In the genomic region with DNA sequence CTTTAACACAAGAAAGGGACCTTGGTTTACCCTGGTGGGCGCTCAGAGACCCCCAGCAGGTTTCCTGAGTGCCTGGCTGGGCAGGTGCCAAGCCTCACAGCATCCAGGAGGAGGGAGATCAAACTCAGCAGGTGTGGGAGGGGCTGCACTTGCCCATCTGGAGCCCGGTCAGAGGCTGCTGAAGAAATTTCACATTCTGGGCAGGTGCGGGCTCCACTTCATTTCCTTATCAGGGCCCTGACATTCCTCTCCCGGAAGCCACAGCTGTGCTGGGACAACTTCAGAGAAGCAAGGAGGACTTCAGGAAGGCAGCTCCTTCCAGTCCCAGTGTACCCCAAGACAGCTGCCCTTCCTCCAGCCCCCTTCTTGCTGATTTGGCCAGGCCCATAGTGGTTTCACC, we compare ENCODE assay signal across 9 cellular contexts.
DNase-seq lines count a peak whose midpoint lies in the region; ATAC-seq, FAIRE-seq and TF ChIP-seq lines count a peak whose summit lies in the region.
"Had no signal": no experiment of that assay in that cellular context is flagged by ENCODE, and none has a peak within 500 bp of the region (broad histone marks: within the 10 kb centered on the region; RNA-seq: fewer than 3 reads in every experiment).

No MANE protein-coding gene starts in this region.

- H3K36me3 Mint-ChIP-seq in activated CD4-positive, alpha-beta T cell treated with anti-CD3 and anti-CD28 coated beads, Interleukin-2, amount 10 ng/mL, durations not matched to agents 24 days and 14 days (ENCODE audit: low read depth) = peaks cover 13% of the 10 kb centered on the region

- no peaks in the 10 kb centered on the region for H3K9me3 Mint-ChIP-seq in activated CD4-positive, alpha-beta T cell treated with anti-CD3 and anti-CD28 coated beads, Interleukin-2, amount 10 ng/mL, durations not matched to agents 24 days and 14 days

- no peak overlapping the region for H3K4me2 ChIP-seq in endothelial cell of umbilical vein (ENCODE audit: insufficient read depth, low read length)

- peaks cover 79% of the 10 kb centered on the region for H3K4me1 Mint-ChIP-seq in activated CD4-positive, alpha-beta T cell treated with anti-CD3 and anti-CD28 coated beads, Interleukin-2, amount 10 ng/mL, durations not matched to agents 24 days and 14 days

- intact Hi-C loops in activated CD4-positive, alpha-beta T cell treated with anti-CD3 and anti-CD28 coated beads, Interleukin-2, amount 10 ng/mL, durations not matched to agents 24 days and 14 days (cut with micrococcal nuclease) = no loop called here
- intact Hi-C loops in endothelial cell of umbilical vein (cut with micrococcal nuclease) = no loop called here

- H3K27ac ChIP-seq in endothelial cell of umbilical vein (ENCODE audit: insufficient read depth, low read depth, low read length) (peak overlapping the region; percentile 26), small intestine (ENCODE audit: low read depth in 1 of 2, low read length in 1 of 2) (peak overlapping the region; percentile 30 to 86)

- TF ChIP-seq CTCF in endothelial cell of umbilical vein (IDR thresholded peaks at IDR 0.05; ENCODE audit: extremely low read depth in 1 of 2, insufficient read depth in 1 of 2, low read depth in 1 of 2, low read length in 2 of 2) = no peak

- H2AFZ ChIP-seq in endothelial cell of umbilical vein (ENCODE audit: low read depth, low read length) = no peak overlapping the region

- ATAC-seq in activated CD4-positive, CD25-positive, alpha-beta regulatory T cell treated with anti-CD3 and anti-CD28 coated beads, Interleukin-2, amount 50 U/mL, for 24 hours = no peak

- H4K20me1 ChIP-seq in endothelial cell of umbilical vein (replicated peaks; ENCODE audit: control insufficient read depth, extremely low read depth, insufficient read depth, low read length) = no peaks in the 10 kb centered on the region

- no peak for TF ChIP-seq POLR2A in endothelial cell of umbilical vein (IDR thresholded peaks at IDR 0.05; ENCODE audit: low read depth, low read length)

- peak overlapping the region; percentile 62 for H3K27ac Mint-ChIP-seq in activated CD4-positive, alpha-beta T cell treated with anti-CD3 and anti-CD28 coated beads, Interleukin-2, amount 10 ng/mL, durations not matched to agents 24 days and 14 days

- no peak overlapping the region for H3K4me3 Mint-ChIP-seq in activated CD4-positive, alpha-beta T cell treated with anti-CD3 and anti-CD28 coated beads, Interleukin-2, amount 10 ng/mL, durations not matched to agents 24 days and 14 days

- dilution Hi-C loops in endothelial cell of umbilical vein (cut with MboI; ENCODE audit: extremely low pct_ligation_motif_present, low sequenced_read_pairs) = no loop called here

- H3K4me3 ChIP-seq in endothelial cell of umbilical vein (replicated peaks in 1 of 3; ENCODE audit: insufficient read depth in 1 of 3, low read depth in 1 of 3, low read length in 3 of 3) (no peak overlapping the region), small intestine (ENCODE audit: low read depth in 1 of 2, low read length in 2 of 2) (no peak overlapping the region)

- H3K9ac ChIP-seq in endothelial cell of umbilical vein (replicated peaks; ENCODE audit: extremely low read depth, insufficient read depth, low read length) = no peak overlapping the region

- no peaks in the 10 kb centered on the region for H3K79me2 ChIP-seq in endothelial cell of umbilical vein (ENCODE audit: control insufficient read depth, insufficient read depth, low read length)

- no peaks in the 10 kb centered on the region for H3K27me3 Mint-ChIP-seq in activated CD4-positive, alpha-beta T cell treated with anti-CD3 and anti-CD28 coated beads, Interleukin-2, amount 10 ng/mL, durations not matched to agents 24 days and 14 days

- H3K36me3 ChIP-seq in endothelial cell of umbilical vein (ENCODE audit: control insufficient read depth in 2 of 2, extremely low read depth in 1 of 2, insufficient read depth in 2 of 2, low read length in 2 of 2) (no peaks in the 10 kb centered on the region), small intestine (ENCODE audit: control insufficient read depth in 2 of 2, insufficient read depth in 2 of 2, low read length in 2 of 2) (no peaks in the 10 kb centered on the region)

- H3K9me1 ChIP-seq in endothelial cell of umbilical vein (replicated peaks; ENCODE audit: control insufficient read depth, extremely low read depth, insufficient read depth, low read length) = no peaks in the 10 kb centered on the region

- 12 to 55% (median 31%) methylated on average over 4 of the region's 4 CpGs for WGBS in small intestine, 3 donors

- H3K4me1 ChIP-seq in endothelial cell of umbilical vein (ENCODE audit: control insufficient read depth, extremely low read depth, insufficient read depth, low read length) = peaks cover 32% of the 10 kb centered on the region
- peaks cover 0 to 29% of the 10 kb centered on the region in 2 donors for H3K4me1 ChIP-seq in small intestine (ENCODE audit: control insufficient read depth in 2 of 2, insufficient read depth in 1 of 2, low read depth in 1 of 2, low read length in 1 of 2)

- CTCF ChIA-PET in endothelial cell of umbilical vein (lab: Charles Lee) = no interaction called here

- no peak for DNase-seq in activated CD4-positive, alpha-beta T cell treated with anti-CD3 and anti-CD28 coated beads, Interleukin-2, amount 10 ng/mL, durations not matched to agents 24 days and 14 days
- no peak for DNase-seq in activated CD4-positive, alpha-beta T cell treated with anti-CD3 and anti-CD28 coated beads, Interleukin-2, amount 50 U/mL, for 48 hours
- peak; percentile 83 for DNase-seq in NCI-H345 treated with DMSO at 0.1 percent for 48 hours (lab: John Stamatoyannopoulos, UW; ENCODE audit: unreplicated experiment)
- DNase-seq in endothelial cell of umbilical vein (ENCODE audit: low read depth, low spot score) = no peak
- peak; percentile 65 for DNase-seq in small intestine
- no peak for DNase-seq in NCI-H1694 (lab: John Stamatoyannopoulos, UW)
- no peak for DNase-seq in mesenteric fat pad (ENCODE audit: low spot score)
- DNase-seq: AML-193 had no signal

- POLR2A ChIA-PET in endothelial cell of umbilical vein (lab: Charles Lee) = no interaction called here

- no TSS peak for BruUV-seq in endothelial cell of umbilical vein (replicated peaks; lab: Mats Ljungman, UMichigan)

- FAIRE-seq in endothelial cell of umbilical vein (lab: Jason Lieb, UNC) = no peak
- no peak for FAIRE-seq in small intestine (lab: Jason Lieb, UNC)

- no peaks in the 10 kb centered on the region for H3K27me3 ChIP-seq in endothelial cell of umbilical vein (ENCODE audit: control insufficient read depth in 2 of 2, insufficient read depth in 2 of 2, low read length in 2 of 2)
- H3K27me3 ChIP-seq in small intestine (ENCODE audit: control insufficient read depth in 2 of 2, insufficient read depth in 2 of 2, low read length in 2 of 2) = no peaks in the 10 kb centered on the region

- H3K9me3 ChIP-seq in endothelial cell of umbilical vein (replicated peaks; ENCODE audit: control insufficient read depth, insufficient read depth, low read length) (no peaks in the 10 kb centered on the region), small intestine (ENCODE audit: control insufficient read depth, low read depth) (no peaks in the 10 kb centered on the region)

TF ChIP-seq in endothelial cell of umbilical vein, 7 proteins besides CTCF, POLR2A, EP300 and RAD21:
- TF ChIP-seq GATA2 (IDR thresholded peaks at IDR 0.05; ENCODE audit: insufficient read depth, insufficient read length, low read depth, low read length) (no peak), JUN (IDR thresholded peaks at IDR 0.05; ENCODE audit: borderline replicate concordance, insufficient read depth, insufficient read length, low read depth) (no peak), MYC (IDR thresholded peaks at IDR 0.05; ENCODE audit: low read depth, low read length) (no peak), EZH2 (IDR thresholded peaks at IDR 0.05; ENCODE audit: borderline replicate concordance, low read depth, low read length, severe bottlenecking) (no peak), POLR2AphosphoS5 (IDR thresholded peaks at IDR 0.05; ENCODE audit: insufficient read depth, low read depth, low read length) (no peak), FOS (IDR thresholded peaks at IDR 0.05; ENCODE audit: borderline replicate concordance, insufficient read depth, low read length) (no peak), MAX (IDR thresholded peaks at IDR 0.05; ENCODE audit: insufficient read depth, insufficient read length) (no peak)

Comparison
In these comparisons a context has a peak if more than half of its experiments do, and no peak if none do; other contexts are left out.
1. DNase-seq: peak in NCI-H345 treated with DMSO at 0.1 percent for 48 hours (single experiment) and small intestine (single experiment); none in activated CD4-positive, alpha-beta T cell treated with anti-CD3 and anti-CD28 coated beads, Interleukin-2, amount 10 ng/mL, durations not matched to agents 24 days and 14 days (single experiment), activated CD4-positive, alpha-beta T cell treated with anti-CD3 and anti-CD28 coated beads, Interleukin-2, amount 50 U/mL, for 48 hours (0 of 2), endothelial cell of umbilical vein (single experiment), NCI-H1694 (single experiment) and mesenteric fat pad (single experiment).